1 cellular context compared by ENCODE assay signal in the genomic region with DNA sequence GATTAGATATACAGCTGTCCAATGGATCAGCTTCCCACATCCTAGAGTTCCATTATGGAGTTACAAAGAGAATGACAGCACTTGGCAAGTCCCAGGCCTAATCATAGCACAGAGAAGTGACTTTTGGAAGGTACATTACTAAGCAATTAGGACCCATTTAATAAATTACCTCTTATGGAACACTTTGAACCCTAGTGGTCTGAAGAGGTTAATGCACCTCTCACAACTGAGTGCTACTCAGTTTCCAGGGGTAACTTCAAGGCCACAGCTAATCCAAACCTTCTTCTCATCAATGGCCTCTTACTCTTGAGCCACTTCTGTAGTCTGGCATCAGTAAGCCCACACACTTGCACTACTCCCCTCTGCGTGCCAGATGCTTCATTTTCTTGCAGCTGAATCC.
TF ChIP-seq lines count a peak whose summit lies in the region.

No MANE protein-coding gene starts in this region.

TF ChIP-seq in K562, 482 proteins besides CTCF, POLR2A, EP300 and RAD21 (continued from another document):
- TF ChIP-seq, protein P1, sequence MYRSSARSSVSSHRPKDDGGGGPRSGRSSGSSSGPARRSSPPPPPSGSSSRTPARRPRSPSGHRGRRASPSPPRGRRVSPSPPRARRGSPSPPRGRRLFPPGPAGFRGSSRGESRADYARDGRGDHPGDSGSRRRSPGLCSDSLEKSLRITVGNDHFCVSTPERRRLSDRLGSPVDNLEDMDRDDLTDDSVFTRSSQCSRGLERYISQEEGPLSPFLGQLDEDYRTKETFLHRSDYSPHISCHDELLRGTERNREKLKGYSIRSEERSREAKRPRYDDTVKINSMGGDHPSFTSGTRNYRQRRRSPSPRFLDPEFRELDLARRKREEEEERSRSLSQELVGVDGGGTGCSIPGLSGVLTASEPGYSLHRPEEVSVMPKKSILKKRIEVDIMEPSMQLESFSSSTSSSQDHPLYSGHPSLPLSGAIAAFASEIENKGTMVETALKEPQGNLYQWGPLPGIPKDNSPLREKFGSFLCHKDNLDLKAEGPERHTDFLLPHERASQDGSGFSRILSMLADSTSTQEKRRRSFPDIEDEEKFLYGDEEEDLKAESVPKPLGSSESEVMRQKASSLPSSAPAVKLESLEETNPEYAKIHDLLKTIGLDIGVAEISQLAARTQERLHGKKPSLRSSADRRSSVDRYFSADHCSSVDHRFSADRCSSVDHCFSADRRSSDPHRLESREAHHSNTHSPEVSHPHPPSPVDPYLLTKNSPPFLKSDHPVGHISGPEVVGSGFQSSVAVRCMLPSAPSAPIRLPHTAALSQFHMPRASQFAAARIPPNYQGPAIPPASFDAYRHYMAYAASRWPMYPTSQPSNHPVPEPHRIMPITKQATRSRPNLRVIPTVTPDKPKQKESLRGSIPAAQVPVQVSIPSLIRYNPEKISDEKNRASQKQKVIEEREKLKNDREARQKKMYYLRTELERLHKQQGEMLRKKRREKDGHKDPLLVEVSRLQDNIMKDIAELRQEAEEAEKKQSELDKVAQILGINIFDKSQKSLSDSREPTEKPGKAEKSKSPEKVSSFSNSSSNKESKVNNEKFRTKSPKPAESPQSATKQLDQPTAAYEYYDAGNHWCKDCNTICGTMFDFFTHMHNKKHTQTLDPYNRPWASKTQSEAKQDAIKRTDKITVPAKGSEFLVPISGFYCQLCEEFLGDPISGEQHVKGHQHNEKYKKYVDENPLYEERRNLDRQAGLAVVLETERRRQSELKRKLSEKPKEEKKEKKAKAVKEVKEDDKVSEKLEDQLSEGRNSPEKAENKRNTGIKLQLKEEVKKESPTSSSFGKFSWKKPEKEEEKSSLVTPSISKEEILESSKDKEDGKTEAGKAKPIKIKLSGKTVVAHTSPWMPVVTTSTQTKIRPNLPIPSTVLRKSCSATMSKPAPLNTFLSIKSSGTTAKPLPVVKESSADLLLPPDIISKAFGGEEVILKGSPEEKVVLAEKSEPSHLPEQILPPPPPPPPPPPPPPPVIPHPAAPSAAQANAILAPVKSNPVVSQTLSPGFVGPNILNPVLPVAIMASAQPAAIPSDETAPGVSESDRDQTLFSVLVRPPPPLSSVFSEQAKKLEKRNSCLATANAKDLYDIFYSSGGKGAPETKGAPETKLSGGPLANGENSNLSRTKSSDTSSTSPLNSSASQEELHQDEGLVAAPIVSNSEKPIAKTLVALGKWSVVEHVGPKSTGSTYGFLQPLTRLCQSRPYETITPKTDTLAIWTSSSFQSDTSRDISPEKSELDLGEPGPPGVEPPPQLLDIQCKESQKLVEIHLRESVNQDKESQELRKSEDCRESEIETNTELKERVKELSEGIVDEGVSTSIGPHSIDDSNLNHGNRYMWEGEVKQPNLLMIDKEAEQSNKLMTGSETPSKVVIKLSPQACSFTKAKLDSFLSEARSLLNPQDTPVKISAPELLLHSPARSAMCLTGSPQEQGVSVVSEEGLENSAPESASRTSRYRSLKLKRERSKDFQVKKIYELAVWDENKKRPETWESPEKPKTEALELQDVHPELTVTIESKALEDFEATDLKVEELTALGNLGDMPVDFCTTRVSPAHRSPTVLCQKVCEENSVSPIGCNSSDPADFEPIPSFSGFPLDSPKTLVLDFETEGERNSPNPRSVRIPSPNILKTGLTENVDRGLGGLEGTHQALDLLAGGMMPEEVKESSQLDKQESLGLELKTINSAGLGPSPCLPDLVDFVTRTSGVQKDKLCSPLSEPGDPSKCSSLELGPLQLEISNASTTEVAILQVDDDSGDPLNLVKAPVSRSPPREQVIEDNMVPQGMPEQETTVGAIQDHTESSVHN (IDR thresholded peaks at IDR 0.05; ENCODE audit: borderline replicate concordance in 1 of 2, low read depth in 1 of 2) = no peak
- TF ChIP-seq, protein P2, sequence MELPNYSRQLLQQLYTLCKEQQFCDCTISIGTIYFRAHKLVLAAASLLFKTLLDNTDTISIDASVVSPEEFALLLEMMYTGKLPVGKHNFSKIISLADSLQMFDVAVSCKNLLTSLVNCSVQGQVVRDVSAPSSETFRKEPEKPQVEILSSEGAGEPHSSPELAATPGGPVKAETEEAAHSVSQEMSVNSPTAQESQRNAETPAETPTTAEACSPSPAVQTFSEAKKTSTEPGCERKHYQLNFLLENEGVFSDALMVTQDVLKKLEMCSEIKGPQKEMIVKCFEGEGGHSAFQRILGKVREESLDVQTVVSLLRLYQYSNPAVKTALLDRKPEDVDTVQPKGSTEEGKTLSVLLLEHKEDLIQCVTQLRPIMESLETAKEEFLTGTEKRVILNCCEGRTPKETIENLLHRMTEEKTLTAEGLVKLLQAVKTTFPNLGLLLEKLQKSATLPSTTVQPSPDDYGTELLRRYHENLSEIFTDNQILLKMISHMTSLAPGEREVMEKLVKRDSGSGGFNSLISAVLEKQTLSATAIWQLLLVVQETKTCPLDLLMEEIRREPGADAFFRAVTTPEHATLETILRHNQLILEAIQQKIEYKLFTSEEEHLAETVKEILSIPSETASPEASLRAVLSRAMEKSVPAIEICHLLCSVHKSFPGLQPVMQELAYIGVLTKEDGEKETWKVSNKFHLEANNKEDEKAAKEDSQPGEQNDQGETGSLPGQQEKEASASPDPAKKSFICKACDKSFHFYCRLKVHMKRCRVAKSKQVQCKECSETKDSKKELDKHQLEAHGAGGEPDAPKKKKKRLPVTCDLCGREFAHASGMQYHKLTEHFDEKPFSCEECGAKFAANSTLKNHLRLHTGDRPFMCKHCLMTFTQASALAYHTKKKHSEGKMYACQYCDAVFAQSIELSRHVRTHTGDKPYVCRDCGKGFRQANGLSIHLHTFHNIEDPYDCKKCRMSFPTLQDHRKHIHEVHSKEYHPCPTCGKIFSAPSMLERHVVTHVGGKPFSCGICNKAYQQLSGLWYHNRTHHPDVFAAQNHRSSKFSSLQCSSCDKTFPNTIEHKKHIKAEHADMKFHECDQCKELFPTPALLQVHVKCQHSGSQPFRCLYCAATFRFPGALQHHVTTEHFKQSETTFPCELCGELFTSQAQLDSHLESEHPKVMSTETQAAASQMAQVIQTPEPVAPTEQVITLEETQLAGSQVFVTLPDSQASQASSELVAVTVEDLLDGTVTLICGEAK (IDR thresholded peaks at IDR 0.05) = no peak
- TF ChIP-seq, protein P2 (CRISPR knock-in tag; IDR thresholded peaks at IDR 0.05) = no peak
- TF ChIP-seq ZFPM2 (CRISPR knock-in tag; IDR thresholded peaks at IDR 0.05) = no peak
- TF ChIP-seq FIP1L1 (IDR thresholded peaks at IDR 0.05; ENCODE audit: low read depth, low read length, poor library complexity, severe bottlenecking) = no peak
- no peak for TF ChIP-seq ETV1 (tag; conservative IDR thresholded peaks at IDR 0.05; ENCODE audit: low read depth)
- no peak for TF ChIP-seq SRSF9 (IDR thresholded peaks at IDR 0.05; ENCODE audit: borderline replicate concordance, low read depth, low read length)
